ENCODE assay signal across 8 cellular contexts in the genomic region with DNA sequence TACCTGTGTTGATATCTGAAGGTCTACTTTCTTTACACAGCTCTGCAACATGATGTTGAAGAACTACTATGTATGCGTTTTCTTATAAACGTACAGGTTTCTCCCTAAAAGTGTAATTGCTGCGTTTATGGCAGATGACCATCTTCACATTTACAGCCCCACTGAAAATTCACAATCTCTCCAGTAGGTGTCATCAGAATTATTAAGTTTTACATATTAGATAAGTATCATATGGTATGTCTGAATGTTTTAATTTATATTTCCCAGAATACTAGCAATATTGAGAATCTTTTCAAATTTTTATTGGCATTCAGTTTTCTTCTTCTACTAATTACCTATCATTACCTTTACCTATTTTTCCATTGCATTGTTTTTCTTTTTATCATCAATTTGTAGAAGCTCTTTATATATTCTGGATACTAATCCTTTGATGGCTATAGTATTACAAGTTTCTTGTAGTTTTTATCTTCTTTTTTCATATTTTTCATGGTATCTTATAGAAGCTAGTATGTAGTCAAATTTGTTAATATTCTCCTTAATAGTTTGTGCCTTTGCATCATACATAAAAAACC.
DNase-seq lines count a peak whose midpoint lies in the region; ATAC-seq, FAIRE-seq and TF ChIP-seq lines count a peak whose summit lies in the region.

No MANE protein-coding gene starts in this region.

- no peaks in the 10 kb centered on the region for H3K9me3 Mint-ChIP-seq in osteocyte (ENCODE audit: unreplicated experiment)
- no peaks in the 10 kb centered on the region for H3K9me3 Mint-ChIP-seq in activated CD8-positive, alpha-beta memory T cell treated with anti-CD3 and anti-CD28 coated beads, Interleukin-2, amount 10 ng/mL, durations not matched to agents 7 days and 5 days (ENCODE audit: low read depth)

- CTCF ChIA-PET in activated CD8-positive, alpha-beta memory T cell treated with anti-CD3 and anti-CD28 coated beads, Interleukin-2, amount 10 ng/mL, durations not matched to agents 7 days and 5 days (lab: Charles Lee): no interaction called here

- FAIRE-seq in G401.6 (lab: Jason Lieb, UNC): peak; percentile 85

- H3K4me1 Mint-ChIP-seq in osteocyte (ENCODE audit: unreplicated experiment): peaks cover 17% of the 10 kb centered on the region
- no peaks in the 10 kb centered on the region for H3K4me1 Mint-ChIP-seq in activated CD8-positive, alpha-beta memory T cell treated with anti-CD3 and anti-CD28 coated beads, Interleukin-2, amount 10 ng/mL, durations not matched to agents 7 days and 5 days

- peak; percentile 56 for TF ChIP-seq CTCF in cardiac fibroblast (IDR thresholded peaks at IDR 0.05; ENCODE audit: low read depth, low read length)
- peak; percentile 60 for TF ChIP-seq CTCF in osteocyte (IDR thresholded peaks at IDR 0.05)

- H3K4me3 Mint-ChIP-seq in osteocyte (ENCODE audit: unreplicated experiment): no peak overlapping the region
- H3K4me3 Mint-ChIP-seq in activated CD8-positive, alpha-beta memory T cell treated with anti-CD3 and anti-CD28 coated beads, Interleukin-2, amount 10 ng/mL, durations not matched to agents 7 days and 5 days: no peak overlapping the region

- no peaks in the 10 kb centered on the region for H3K36me3 Mint-ChIP-seq in osteocyte (ENCODE audit: unreplicated experiment)
- no peaks in the 10 kb centered on the region for H3K36me3 Mint-ChIP-seq in activated CD8-positive, alpha-beta memory T cell treated with anti-CD3 and anti-CD28 coated beads, Interleukin-2, amount 10 ng/mL, durations not matched to agents 7 days and 5 days

- no peaks in the 10 kb centered on the region for H3K27me3 Mint-ChIP-seq in osteocyte (ENCODE audit: unreplicated experiment)
- peaks cover 4% of the 10 kb centered on the region for H3K27me3 Mint-ChIP-seq in activated CD8-positive, alpha-beta memory T cell treated with anti-CD3 and anti-CD28 coated beads, Interleukin-2, amount 10 ng/mL, durations not matched to agents 7 days and 5 days

- ATAC-seq in GM21576 (IDR thresholded peaks at IDR 0.05; ENCODE audit: unreplicated experiment): no peak
- no peak for ATAC-seq in activated CD8-positive, alpha-beta memory T cell treated with anti-CD3 and anti-CD28 coated beads, Interleukin-2, amount 10 ng/mL, durations not matched to agents 7 days and 5 days
- no peak for ATAC-seq in GM19463 (IDR thresholded peaks at IDR 0.05; ENCODE audit: unreplicated experiment)

- no peak overlapping the region for H3K27ac Mint-ChIP-seq in osteocyte (ENCODE audit: unreplicated experiment)
- H3K27ac Mint-ChIP-seq in activated CD8-positive, alpha-beta memory T cell treated with anti-CD3 and anti-CD28 coated beads, Interleukin-2, amount 10 ng/mL, durations not matched to agents 7 days and 5 days: no peak overlapping the region

- no peak overlapping the region for H3K4me3 ChIP-seq in cardiac fibroblast (replicated peaks in 1 of 2; ENCODE audit: low read depth in 2 of 2, low read length in 2 of 2)

- DNase-seq in NAMALWA (ENCODE audit: low spot score) (peak; percentile 65), cardiac fibroblast (ENCODE audit: low read depth in 2 of 2) (peak; percentile 50 to 69), osteocyte (ENCODE audit: extremely low spot score, unreplicated experiment) (no peak), NCI-H774 (lab: John Stamatoyannopoulos, UW) (no peak)
- DNase-seq in activated CD8-positive, alpha-beta memory T cell treated with anti-CD3 and anti-CD28 coated beads, Interleukin-2, amount 10 ng/mL, durations not matched to agents 7 days and 5 days: no peak

Comparison
In these comparisons a context has a peak if more than half of its experiments do, and no peak if none do; other contexts are left out.
1. DNase-seq: peak in NAMALWA (single experiment) and cardiac fibroblast (2 of 2); none in osteocyte (single experiment), activated CD8-positive, alpha-beta memory T cell treated with anti-CD3 and anti-CD28 coated beads, Interleukin-2, amount 10 ng/mL, durations not matched to agents 7 days and 5 days (single experiment) and NCI-H774 (single experiment).